22 cellular contexts compared by ENCODE assay signal in genomic region chr19:56983804-56984203, GRCh38.
"Had no signal": no experiment of that assay in that cellular context is flagged by ENCODE, and none has a peak within 500 bp of the region (broad histone marks: within the 10 kb centered on the region; RNA-seq: fewer than 3 reads in every experiment).

No MANE protein-coding gene starts in this region.

- H3K4me1 Mint-ChIP-seq: mesothelial cell of epicardium had no signal

- H3K4me3 Mint-ChIP-seq: dendritic cell treated with granulocyte-macrophage colony-stimulating factor and Interleukin-4, amounts not matched to agents 40 ng/mL and 50 ng/mL, for 4 days; effector memory CD8-positive, alpha-beta T cell; mesothelial cell of epicardium had no signal

- H3K4me3 ChIP-seq: colonic mucosa, esophagus squamous epithelium, gastrocnemius medialis, heart right ventricle, left lung, lower lobe of right lung, mucosa of descending colon had no signal

- H3K4me1 ChIP-seq: colonic mucosa, esophagus squamous epithelium, gastrocnemius medialis, heart right ventricle, left lung, lower lobe of right lung had no signal

- H3K27ac Mint-ChIP-seq: dendritic cell treated with granulocyte-macrophage colony-stimulating factor and Interleukin-4, amounts not matched to agents 40 ng/mL and 50 ng/mL, for 4 days; effector memory CD8-positive, alpha-beta T cell; mesothelial cell of epicardium had no signal

- H3K27me3 ChIP-seq: colonic mucosa, esophagus squamous epithelium, gastrocnemius medialis had no signal

- ATAC-seq: effector memory CD8-positive, alpha-beta T cell; esophagus mucosa; gastrocnemius medialis; heart right ventricle; left cardiac atrium; left lung; left ventricle myocardium superior; lower lobe of right lung; mucosa of descending colon had no signal

- DNase-seq: colonic mucosa; cortex of kidney; effector CD8-positive, alpha-beta T cell; effector memory CD8-positive, alpha-beta T cell; erythroblast; esophagus squamous epithelium; foreskin fibroblast; foreskin melanocyte; gastrocnemius medialis; glutamatergic neuron; heart right ventricle; hippocampal formation; left cardiac atrium; left lung; left ventricle myocardium superior; lower lobe of right lung; mesenchymal stem cell; mucosa of descending colon had no signal

- H3K36me3 ChIP-seq: colonic mucosa, esophagus squamous epithelium, gastrocnemius medialis, heart right ventricle, left lung, lower lobe of right lung had no signal

- H3K27me3 Mint-ChIP-seq: dendritic cell treated with granulocyte-macrophage colony-stimulating factor and Interleukin-4, amounts not matched to agents 40 ng/mL and 50 ng/mL, for 4 days; effector memory CD8-positive, alpha-beta T cell had no signal

- H3K27ac ChIP-seq: colonic mucosa, epithelial cell of prostate, esophagus squamous epithelium, gastrocnemius medialis, heart right ventricle, left lung, lower lobe of right lung had no signal

- H3K9me3 ChIP-seq: colonic mucosa, gastrocnemius medialis had no signal
